2 cellular contexts compared by ENCODE assay signal in the genomic region with DNA sequence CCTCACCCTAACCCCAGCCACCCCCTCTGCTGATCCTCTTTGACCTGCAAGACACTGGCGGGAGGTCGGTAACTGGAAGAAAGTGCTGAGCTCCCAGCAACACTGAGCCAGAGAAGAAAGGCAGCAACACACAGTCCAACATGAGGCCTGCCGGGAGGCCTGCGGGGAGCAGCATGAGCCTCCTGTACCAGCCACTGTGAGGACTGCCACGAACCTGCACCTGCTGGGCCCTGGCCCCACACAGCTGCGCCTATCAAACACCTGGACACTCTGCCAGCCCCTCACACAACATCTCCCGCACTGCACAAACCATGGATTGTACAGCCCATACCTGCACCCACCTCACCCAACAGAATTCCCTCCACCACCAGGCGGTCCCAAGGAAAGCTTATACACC.
TF ChIP-seq lines count a peak whose summit lies in the region.

No MANE protein-coding gene starts in this region.

TF ChIP-seq in HepG2, 621 proteins besides CTCF, POLR2A, EP300 and RAD21 (continues in another document):
- no peak for TF ChIP-seq ZNF615 (CRISPR knock-in tag; IDR thresholded peaks at IDR 0.05; ENCODE audit: borderline replicate concordance)
- no peak for TF ChIP-seq ZNF333 (CRISPR knock-in tag; IDR thresholded peaks at IDR 0.05; ENCODE audit: borderline replicate concordance)
- TF ChIP-seq TEAD3 (CRISPR knock-in tag; optimal IDR thresholded peaks at IDR 0.05; ENCODE audit: borderline replicate concordance), result no peak
- no peak for TF ChIP-seq ZBTB10 (CRISPR knock-in tag; IDR thresholded peaks at IDR 0.05; ENCODE audit: borderline replicate concordance)
- no peak for TF ChIP-seq MXD4 (CRISPR knock-in tag; IDR thresholded peaks at IDR 0.05)
- no peak for TF ChIP-seq GATAD2A (CRISPR knock-in tag; IDR thresholded peaks at IDR 0.05)
- no peak for TF ChIP-seq ZNF720 (CRISPR knock-in tag; IDR thresholded peaks at IDR 0.05)
- no peak for TF ChIP-seq ZNF232 (CRISPR knock-in tag; IDR thresholded peaks at IDR 0.05; ENCODE audit: borderline replicate concordance)
- TF ChIP-seq NFIC (IDR thresholded peaks at IDR 0.05; ENCODE audit: low read length), result no peak
- TF ChIP-seq, protein P1, sequence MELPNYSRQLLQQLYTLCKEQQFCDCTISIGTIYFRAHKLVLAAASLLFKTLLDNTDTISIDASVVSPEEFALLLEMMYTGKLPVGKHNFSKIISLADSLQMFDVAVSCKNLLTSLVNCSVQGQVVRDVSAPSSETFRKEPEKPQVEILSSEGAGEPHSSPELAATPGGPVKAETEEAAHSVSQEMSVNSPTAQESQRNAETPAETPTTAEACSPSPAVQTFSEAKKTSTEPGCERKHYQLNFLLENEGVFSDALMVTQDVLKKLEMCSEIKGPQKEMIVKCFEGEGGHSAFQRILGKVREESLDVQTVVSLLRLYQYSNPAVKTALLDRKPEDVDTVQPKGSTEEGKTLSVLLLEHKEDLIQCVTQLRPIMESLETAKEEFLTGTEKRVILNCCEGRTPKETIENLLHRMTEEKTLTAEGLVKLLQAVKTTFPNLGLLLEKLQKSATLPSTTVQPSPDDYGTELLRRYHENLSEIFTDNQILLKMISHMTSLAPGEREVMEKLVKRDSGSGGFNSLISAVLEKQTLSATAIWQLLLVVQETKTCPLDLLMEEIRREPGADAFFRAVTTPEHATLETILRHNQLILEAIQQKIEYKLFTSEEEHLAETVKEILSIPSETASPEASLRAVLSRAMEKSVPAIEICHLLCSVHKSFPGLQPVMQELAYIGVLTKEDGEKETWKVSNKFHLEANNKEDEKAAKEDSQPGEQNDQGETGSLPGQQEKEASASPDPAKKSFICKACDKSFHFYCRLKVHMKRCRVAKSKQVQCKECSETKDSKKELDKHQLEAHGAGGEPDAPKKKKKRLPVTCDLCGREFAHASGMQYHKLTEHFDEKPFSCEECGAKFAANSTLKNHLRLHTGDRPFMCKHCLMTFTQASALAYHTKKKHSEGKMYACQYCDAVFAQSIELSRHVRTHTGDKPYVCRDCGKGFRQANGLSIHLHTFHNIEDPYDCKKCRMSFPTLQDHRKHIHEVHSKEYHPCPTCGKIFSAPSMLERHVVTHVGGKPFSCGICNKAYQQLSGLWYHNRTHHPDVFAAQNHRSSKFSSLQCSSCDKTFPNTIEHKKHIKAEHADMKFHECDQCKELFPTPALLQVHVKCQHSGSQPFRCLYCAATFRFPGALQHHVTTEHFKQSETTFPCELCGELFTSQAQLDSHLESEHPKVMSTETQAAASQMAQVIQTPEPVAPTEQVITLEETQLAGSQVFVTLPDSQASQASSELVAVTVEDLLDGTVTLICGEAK (IDR thresholded peaks at IDR 0.05), result no peak
- TF ChIP-seq, protein P1 (CRISPR knock-in tag; IDR thresholded peaks at IDR 0.05), result no peak
- no peak for TF ChIP-seq ZNF724P (CRISPR knock-in tag; IDR thresholded peaks at IDR 0.05; ENCODE audit: borderline replicate concordance)
- no peak for TF ChIP-seq ZNF691 (CRISPR knock-in tag; IDR thresholded peaks at IDR 0.05; ENCODE audit: borderline replicate concordance, low read depth)

TF ChIP-seq in GM12891, 5 proteins besides CTCF, POLR2A, EP300 and RAD21:
- TF ChIP-seq POU2F2 (IDR thresholded peaks at IDR 0.05; ENCODE audit: low read depth, low read length) (no peak), POLR2AphosphoS5 (IDR thresholded peaks at IDR 0.05; ENCODE audit: low read depth, low read length) (no peak), TAF1 (IDR thresholded peaks at IDR 0.05; ENCODE audit: low read depth, low read length) (no peak), PAX5 (IDR thresholded peaks at IDR 0.05; ENCODE audit: insufficient read depth, low read length, severe bottlenecking) (no peak), SPI1 (IDR thresholded peaks at IDR 0.05; ENCODE audit: low read depth, low read length) (no peak)
TF ChIP-seq in GM12891: peak in this region for 0.
